18 cellular contexts compared by ENCODE assay signal in genomic region chr2:85385746-85386145, GRCh38. TPM values are rescaled to one million over a fixed set of nuclear protein-coding genes. Genes with fewer than 3 reads are reported as not detected.
DNase-seq lines count a peak whose midpoint lies in the region; ATAC-seq, FAIRE-seq and TF ChIP-seq lines count a peak whose summit lies in the region.
"Had no signal": no experiment of that assay in that cellular context is flagged by ENCODE, and none has a peak within 500 bp of the region (broad histone marks: within the 10 kb centered on the region; RNA-seq: fewer than 3 reads in every experiment).

No MANE protein-coding gene starts in this region.

- no peak for TF ChIP-seq CTCF in DND-41 (IDR thresholded peaks at IDR 0.05; ENCODE audit: borderline replicate concordance, extremely low read depth, low read length, poor library complexity, severe bottlenecking)
- no peak for TF ChIP-seq CTCF in RWPE1 (conservative IDR thresholded peaks at IDR 0.05; ENCODE audit: low read depth)
- no peak for TF ChIP-seq CTCF in heart left ventricle (IDR thresholded peaks at IDR 0.05)

- TF ChIP-seq POLR2A in heart left ventricle (IDR thresholded peaks at IDR 0.05): no peak

- no peak overlapping the region for H3K4me3 ChIP-seq in DND-41 (ENCODE audit: low read depth in 1 of 2, low read length in 2 of 2)
- no peak overlapping the region for H3K4me3 ChIP-seq in small intestine (ENCODE audit: low read depth in 1 of 2, low read length in 2 of 2)
- no peak overlapping the region for H3K4me3 ChIP-seq in heart left ventricle

- no peaks in the 10 kb centered on the region for H3K79me2 ChIP-seq in DND-41 (ENCODE audit: insufficient read depth, low read length)

- H3K9me3 ChIP-seq in DND-41 (ENCODE audit: insufficient read depth, low read length, severe bottlenecking) (peaks cover 2% of the 10 kb centered on the region), small intestine (ENCODE audit: control insufficient read depth, low read depth) (no peaks in the 10 kb centered on the region), heart left ventricle (no peaks in the 10 kb centered on the region)

- CTCF ChIA-PET in RWPE1 (lab: Yijun Ruan, JAX): interaction anchor here (0.6 to 1.5 kb wide), 2 partner anchors 166 to 529 kb away, joined by 4 to 6 read pairs; no protein-coding TSS in a partner anchor

- no peaks in the 10 kb centered on the region for H4K20me1 ChIP-seq in DND-41 (ENCODE audit: insufficient read depth, low read length)

- peak overlapping the region; percentile 34; the same call in 1 of the 2 replicates for H3K27ac ChIP-seq in DND-41 (ENCODE audit: low read length)
- H3K27ac ChIP-seq in RWPE1: peak overlapping the region; percentile 38
- H3K27ac ChIP-seq in small intestine (ENCODE audit: low read depth in 1 of 2, low read length in 1 of 2): no peak overlapping the region
- H3K27ac ChIP-seq in heart left ventricle: no peak overlapping the region

- H3K4me3 Mint-ChIP-seq in stimulated activated effector memory CD8-positive, alpha-beta T cell treated with anti-CD3 and anti-CD28 coated beads, Interleukin-12 subunit alpha, Interleukin-12 subunit beta, amount 100 ng/mL, for 72 hours: no peak overlapping the region
- H3K4me3 Mint-ChIP-seq: CD4-positive, alpha-beta memory T cell had no signal

- no peaks in the 10 kb centered on the region for H3K9me3 Mint-ChIP-seq in stimulated activated effector memory CD8-positive, alpha-beta T cell treated with anti-CD3 and anti-CD28 coated beads, Interleukin-12 subunit alpha, Interleukin-12 subunit beta, amount 100 ng/mL, for 72 hours

- WGBS in small intestine, 3 donors: 85 to 93% (median 85%) methylated on average over 2 of the region's 2 CpGs
- WGBS in heart left ventricle, 4 donors: 72 to 92% (median 81%) methylated on average over 2 of the region's 2 CpGs

- no peaks in the 10 kb centered on the region for H3K4me1 ChIP-seq in DND-41 (ENCODE audit: insufficient read depth, low read length)
- no peaks in the 10 kb centered on the region for H3K4me1 ChIP-seq in small intestine (ENCODE audit: control insufficient read depth in 2 of 2, insufficient read depth in 1 of 2, low read depth in 1 of 2, low read length in 1 of 2)
- no peaks in the 10 kb centered on the region for H3K4me1 ChIP-seq in heart left ventricle

- ATAC-seq in DND-41 (ENCODE audit: insufficient read depth, low read depth): no peak
- ATAC-seq in stimulated activated effector memory CD8-positive, alpha-beta T cell treated with anti-CD3 and anti-CD28 coated beads, Interleukin-12 subunit alpha, Interleukin-12 subunit beta, amount 100 ng/mL, for 72 hours: no peak
- no peak for ATAC-seq in heart left ventricle
- ATAC-seq: HCT116 had no signal

- H3K27ac Mint-ChIP-seq in stimulated activated effector memory CD8-positive, alpha-beta T cell treated with anti-CD3 and anti-CD28 coated beads, Interleukin-12 subunit alpha, Interleukin-12 subunit beta, amount 100 ng/mL, for 72 hours: peak overlapping the region; percentile 41

- intact Hi-C loops in heart left ventricle (cut with DNase I): no loop called here

- H3K36me3 Mint-ChIP-seq in stimulated activated effector memory CD8-positive, alpha-beta T cell treated with anti-CD3 and anti-CD28 coated beads, Interleukin-12 subunit alpha, Interleukin-12 subunit beta, amount 100 ng/mL, for 72 hours: peaks cover 68% of the 10 kb centered on the region

- no peak overlapping the region for H3K9ac ChIP-seq in DND-41 (ENCODE audit: low read depth, low read length)

- no peak for FAIRE-seq in small intestine (lab: Jason Lieb, UNC)

- H2AFZ ChIP-seq in DND-41 (ENCODE audit: low read depth, low read length): no peak overlapping the region

- DNase-seq in DND-41 (no peak), RWPE1 (ENCODE audit: low spot score) (no peak), myocyte (ENCODE audit: low read depth) (peak; percentile 57), small intestine (no peak), AML-193 (lab: John Stamatoyannopoulos, UW) (no peak), heart left ventricle (no peak)
- DNase-seq in stimulated activated effector memory CD8-positive, alpha-beta T cell treated with anti-CD3 and anti-CD28 coated beads, Interleukin-12 subunit alpha, Interleukin-12 subunit beta, amount 100 ng/mL, for 72 hours (ENCODE audit: low spot score in 2 of 2): no peak
- DNase-seq: ACHN; CD4-positive, alpha-beta memory T cell; DMS79; NCI-H1105 treated with DMSO at 0.1 percent for 48 hours; NCI-H187 treated with DMSO at 0.1 percent for 48 hours; NCI-H748 treated with DMSO at 0.1 percent for 48 hours; OCI-M1; SIG-M5 had no signal

- H3K27me3 ChIP-seq in DND-41 (ENCODE audit: insufficient read depth, low read length, poor library complexity) (no peaks in the 10 kb centered on the region), small intestine (ENCODE audit: control insufficient read depth in 2 of 2, insufficient read depth in 2 of 2, low read length in 2 of 2) (no peaks in the 10 kb centered on the region), heart left ventricle (no peaks in the 10 kb centered on the region)

- no peaks in the 10 kb centered on the region for H3K4me1 Mint-ChIP-seq in stimulated activated effector memory CD8-positive, alpha-beta T cell treated with anti-CD3 and anti-CD28 coated beads, Interleukin-12 subunit alpha, Interleukin-12 subunit beta, amount 100 ng/mL, for 72 hours
- H3K4me1 Mint-ChIP-seq: CD4-positive, alpha-beta memory T cell had no signal

- H3K4me2 ChIP-seq in DND-41 (ENCODE audit: insufficient read depth, low read length): no peak overlapping the region

- POLR2A ChIA-PET in RWPE1 (lab: Yijun Ruan, JAX; ENCODE audit: low non-redundant PET): no interaction called here

- H3K36me3 ChIP-seq in DND-41 (ENCODE audit: insufficient read depth, low read length): peaks cover 50% of the 10 kb centered on the region
- peaks cover 5 to 13% of the 10 kb centered on the region in 2 donors for H3K36me3 ChIP-seq in small intestine (ENCODE audit: control insufficient read depth in 2 of 2, insufficient read depth in 2 of 2, low read length in 2 of 2)
- H3K36me3 ChIP-seq in heart left ventricle: peaks cover 0 to 97% (median 79%) of the 10 kb centered on the region in 9 donors

RNA-seq across cellular contexts. Expression of gene CAPG, which starts 24.4 kb away (rescaled TPM):
- 53.7 and 59.0 TPM in 2 replicates for total RNA-seq in myocyte
- 62.9 TPM for polyA plus RNA-seq in myocyte (2012)
- 100 to 1,000 TPM in 1 of 3 donors, 10 to 100 TPM in 2; 35.8 to 130 (median 82.3) TPM for polyA plus RNA-seq in small intestine
- total RNA-seq in heart left ventricle: 10 to 100 TPM in 3 of 9 donors, 1 to 10 TPM in 6; 2.8 to 91.6 (median 4.5) TPM
- 10 to 100 TPM in 1 of 2 donors, 1 to 10 TPM in 1; 2.9 to 15.6 TPM for polyA plus RNA-seq in heart left ventricle

RNA-seq across cellular contexts. Expression of gene ELMOD3, which starts 31.2 kb away (rescaled TPM):
- total RNA-seq in myocyte: 19.4 and 28.6 TPM in 2 replicates
- 23.8 TPM for polyA plus RNA-seq in myocyte (2012)
- 10 to 100 TPM; 16.1 to 36.9 (median 20.0) TPM for polyA plus RNA-seq in small intestine
- 10 to 100 TPM in 4 of 9 donors, 1 to 10 TPM in 5; 6.0 to 18.0 (median 9.5) TPM for total RNA-seq in heart left ventricle
- polyA plus RNA-seq in heart left ventricle: 10 to 100 TPM; 10.2 to 12.5 TPM

RNA-seq across cellular contexts. Expression of gene RETSAT, which starts 31.4 kb away (rescaled TPM):
- total RNA-seq in myocyte (37.4 and 39.9 TPM in 2 replicates), heart left ventricle (10 to 100 TPM; 27.5 to 74.9 (median 50.9) TPM)
- 47.2 TPM for polyA plus RNA-seq in myocyte (2012)
- polyA plus RNA-seq in small intestine (100 to 1,000 TPM in 2 of 3 donors, 10 to 100 TPM in 1; 92.8 to 147 (median 147) TPM), heart left ventricle (10 to 100 TPM; 22.5 to 36.3 TPM)

RNA-seq across cellular contexts. Expression of gene SH2D6, which starts 32.8 kb away (rescaled TPM):
- total RNA-seq in myocyte: 4.9 and 5.3 TPM in 2 replicates
- 5.7 TPM for polyA plus RNA-seq in myocyte (2012)
- polyA plus RNA-seq in small intestine: 100 to 1,000 TPM in 1 of 3 donors, 10 to 100 TPM in 2; 11.8 to 122 (median 35.8) TPM
- total RNA-seq in heart left ventricle: not detected
- not detected for polyA plus RNA-seq in heart left ventricle
- total RNA-seq: G401, RPMI7951 had no signal
- polyA plus RNA-seq: CD4-positive, alpha-beta memory T cell had no signal

RNA-seq across cellular contexts. Expression of gene TGOLN2, which starts 58.0 kb away (rescaled TPM):
- 78.3 and 88.1 TPM in 2 replicates for total RNA-seq in myocyte
- 92.8 TPM for polyA plus RNA-seq in myocyte (2012)
- polyA plus RNA-seq in small intestine: 10 to 100 TPM; 18.6 to 59.7 (median 26.7) TPM
- total RNA-seq in heart left ventricle: 100 to 1,000 TPM in 2 of 9 donors, 10 to 100 TPM in 7; 70.7 to 130 (median 83.5) TPM
- polyA plus RNA-seq in heart left ventricle: 10 to 100 TPM; 15.5 to 57.3 TPM

Comparison
In these comparisons a context has a peak if more than half of its experiments do, and no peak if none do; other contexts are left out.
1. H3K27ac ChIP-seq: peak in DND-41 (single experiment) and RWPE1 (single experiment); none in small intestine (0 of 2) and heart left ventricle (0 of 12).